ENCODE assay signal across 18 cellular contexts in genomic region chr6:118771253-118771652, GRCh38.
"Had no signal": no experiment of that assay in that cellular context is flagged by ENCODE, and none has a peak within 500 bp of the region (broad histone marks: within the 10 kb centered on the region; RNA-seq: fewer than 3 reads in every experiment).

No MANE protein-coding gene starts in this region.

- H3K4me3 ChIP-seq: colonic mucosa, left ventricle myocardium inferior, psoas muscle, skin epidermis, stomach had no signal

- DNase-seq: activated CD4-positive, alpha-beta T cell treated with anti-CD3 and anti-CD28 coated beads for 1 hour; activated naive CD4-positive, alpha-beta T cell; activated naive CD8-positive, alpha-beta T cell treated with anti-CD3 and anti-CD28 coated beads for 36 hours; activated T-cell treated with anti-CD3 and anti-CD28 coated beads for 4 hours; amygdala; central memory CD4-positive, alpha-beta T cell; colonic mucosa; endodermal cell; hypothalamus; left ventricle myocardium inferior; nephron progenitor cell; occipital lobe; psoas muscle; right cardiac atrium; stomach; WERI-Rb-1 had no signal

- FAIRE-seq: keratinocyte had no signal

- H3K36me3 ChIP-seq: colonic mucosa, left ventricle myocardium inferior, stomach, WERI-Rb-1 had no signal

- ATAC-seq: right cardiac atrium had no signal

- H3K4me1 ChIP-seq: colonic mucosa had no signal

- H3K9me3 ChIP-seq: colonic mucosa, left ventricle myocardium inferior, psoas muscle, stomach had no signal

- H3K27ac ChIP-seq: colonic mucosa, left ventricle myocardium inferior, psoas muscle, skin epidermis, stomach, WERI-Rb-1 had no signal

- H3K27me3 ChIP-seq: colonic mucosa, stomach had no signal
